In the genomic region with DNA sequence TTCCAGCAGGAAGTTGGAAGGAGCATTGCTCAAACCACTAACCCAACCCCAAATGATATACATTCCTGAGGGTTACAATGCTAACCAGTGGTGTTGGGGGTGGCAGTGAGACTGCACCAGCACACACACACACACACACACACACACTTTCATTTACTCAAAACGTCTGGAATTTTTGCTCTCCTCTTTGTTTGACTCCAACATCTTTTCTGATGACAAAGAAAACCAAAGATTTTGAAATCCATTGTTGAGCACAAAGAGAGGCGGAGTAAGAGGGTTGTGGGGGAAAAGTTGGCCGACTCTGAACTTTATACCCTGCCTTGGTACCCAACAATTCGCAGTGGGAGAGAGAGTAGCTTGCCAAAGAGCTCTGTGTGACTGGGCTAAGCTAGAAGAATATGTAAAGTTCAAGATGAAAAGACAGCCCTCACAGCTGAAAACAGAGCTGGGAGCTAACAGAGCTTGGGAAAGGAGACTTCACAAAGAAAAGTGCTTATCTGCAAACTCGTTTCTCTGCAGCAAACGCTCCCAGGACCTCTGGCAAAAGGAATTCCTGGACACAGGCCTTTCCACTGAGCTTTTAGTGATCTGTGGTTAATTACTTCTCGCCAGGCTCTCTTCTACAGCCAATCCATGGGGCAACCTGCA, we compare ENCODE assay signal across 11 cellular contexts.
DNase-seq lines count a peak whose midpoint lies in the region; ATAC-seq, FAIRE-seq and TF ChIP-seq lines count a peak whose summit lies in the region.
"Had no signal": no experiment of that assay in that cellular context is flagged by ENCODE, and none has a peak within 500 bp of the region (broad histone marks: within the 10 kb centered on the region; RNA-seq: fewer than 3 reads in every experiment).

No MANE protein-coding gene starts in this region.

- H3K27ac ChIP-seq in smooth muscle cell (ENCODE audit: low read depth) (peak overlapping the region; percentile 96), pancreas (no peak overlapping the region)

- ATAC-seq in pancreas (no peak), GM18502 (IDR thresholded peaks at IDR 0.05; ENCODE audit: poor library complexity, unreplicated experiment) (no peak)

- H3K4me3 ChIP-seq in HFF-Myc (replicated peaks; ENCODE audit: low read depth, low read length): no peak overlapping the region
- H3K4me3 ChIP-seq in astrocyte of the spinal cord (ENCODE audit: low read depth, low read length): no peak overlapping the region
- H3K4me3 ChIP-seq in smooth muscle cell: peak overlapping the region; percentile 12
- no peak overlapping the region for H3K4me3 ChIP-seq in pancreas

- peaks cover 44% of the 10 kb centered on the region for H3K4me1 ChIP-seq in smooth muscle cell (ENCODE audit: low read depth)
- H3K4me1 ChIP-seq in pancreas: no peaks in the 10 kb centered on the region

- no peaks in the 10 kb centered on the region for H3K36me3 ChIP-seq in smooth muscle cell (ENCODE audit: low read depth)
- no peaks in the 10 kb centered on the region for H3K36me3 ChIP-seq in pancreas

- H3K27me3 ChIP-seq in smooth muscle cell (ENCODE audit: low read depth) (no peaks in the 10 kb centered on the region), pancreas (no peaks in the 10 kb centered on the region)

- H3K79me2 ChIP-seq in smooth muscle cell (ENCODE audit: low read depth): no peaks in the 10 kb centered on the region

- H3K9me3 ChIP-seq in smooth muscle cell (replicated peaks; ENCODE audit: low read depth) (no peaks in the 10 kb centered on the region), pancreas (no peaks in the 10 kb centered on the region)

- FAIRE-seq in pancreas (lab: Jason Lieb, UNC): no peak

- DNase-seq in HFF-Myc (ENCODE audit: extremely low read depth, low read depth): peak; percentile 74
- peak; percentile 93 for DNase-seq in astrocyte of the spinal cord (ENCODE audit: low read depth, low spot score)
- peak; percentile 17 for DNase-seq in iPS-NIHi11 (ENCODE audit: low spot score)
- no peak for DNase-seq in smooth muscle cell (lab: John Stamatoyannopoulos, UW; ENCODE audit: unreplicated experiment)
- DNase-seq in pancreas: no peak
- DNase-seq in NCI-H2029 (lab: John Stamatoyannopoulos, UW): no peak
- no peak for DNase-seq in activated naive CD4-positive, alpha-beta T cell (lab: John Stamatoyannopoulos, UW)
- DNase-seq: activated gamma-delta T cell treated with Interleukin-2 at 50 U/mL for 16 hours, DMS53, NCI-H1417 treated with DMSO at 0.1 percent for 48 hours had no signal

- H3F3A ChIP-seq in smooth muscle cell (ENCODE audit: low read depth): peaks cover 27% of the 10 kb centered on the region

- H3K9ac ChIP-seq in smooth muscle cell (ENCODE audit: low read depth): peak overlapping the region; percentile 75

- H2AFZ ChIP-seq in smooth muscle cell (ENCODE audit: low read depth): no peak overlapping the region

- H4K20me1 ChIP-seq in smooth muscle cell (ENCODE audit: low read depth): no peaks in the 10 kb centered on the region

- intact Hi-C loops in pancreas (cut with DNase I): no loop called here

- TF ChIP-seq CTCF in HFF-Myc (IDR thresholded peaks at IDR 0.05; ENCODE audit: low read depth, low read length, missing control alignments): no peak
- TF ChIP-seq CTCF in astrocyte of the spinal cord (IDR thresholded peaks at IDR 0.05; ENCODE audit: low read depth, low read length): no peak
- no peak for TF ChIP-seq CTCF in smooth muscle cell (IDR thresholded peaks at IDR 0.05; ENCODE audit: borderline replicate concordance, insufficient read depth, poor library complexity, severe bottlenecking)
- no peak for TF ChIP-seq CTCF in pancreas (IDR thresholded peaks at IDR 0.05)

- in situ Hi-C loops in astrocyte of the spinal cord (cut with HindIII; ENCODE audit: low sequenced_read_pairs): no loop called here

- peak overlapping the region; percentile 82 for H3K4me2 ChIP-seq in smooth muscle cell

- 5% methylated on average over 7 of the region's 7 CpGs for WGBS in smooth muscle cell (ENCODE audit: low lambda C conversion rate)
- 20 to 29% methylated on average over 7 of the region's 7 CpGs for WGBS in pancreas, 2 donors

Comparison
In these comparisons a context has a peak if more than half of its experiments do, and no peak if none do; other contexts are left out.
1. DNase-seq: peak in HFF-Myc (single experiment), astrocyte of the spinal cord (single experiment) and iPS-NIHi11 (single experiment); none in smooth muscle cell (single experiment), pancreas (0 of 6), NCI-H2029 (single experiment) and activated naive CD4-positive, alpha-beta T cell (0 of 4).